ENCODE assay signal across 11 cellular contexts in genomic region chr2:226837787-226838603, GRCh38. TPM values are rescaled to one million over a fixed set of nuclear protein-coding genes. Genes with fewer than 3 reads are reported as not detected.
DNase-seq lines count a peak whose midpoint lies in the region; ATAC-seq and TF ChIP-seq lines count a peak whose summit lies in the region.
"Had no signal": no experiment of that assay in that cellular context is flagged by ENCODE, and none has a peak within 500 bp of the region (broad histone marks: within the 10 kb centered on the region; RNA-seq: fewer than 3 reads in every experiment).

No MANE protein-coding gene starts in this region.

- CTCF ChIA-PET in mammary epithelial cell (lab: Charles Lee; ENCODE audit: low non-redundant PET) = no interaction called here

- peak overlapping the region; percentile 99 for H3K27ac Mint-ChIP-seq in stimulated activated naive CD8-positive, alpha-beta T cell treated with anti-CD3 and anti-CD28 coated beads, Interleukin-15, amount 100 ng/mL, for 72 hours

- peaks cover 21% of the 10 kb centered on the region for H3K79me2 ChIP-seq in mammary epithelial cell (ENCODE audit: insufficient read depth, low read length)

- H3K36me3 ChIP-seq in mammary epithelial cell (ENCODE audit: insufficient read depth, low read length) (no peaks in the 10 kb centered on the region), vagina (no peaks in the 10 kb centered on the region)
- H3K36me3 ChIP-seq: HAP-1, neutrophil had no signal

- WGBS in mammary epithelial cell (ENCODE audit: low coverage, missing lambda C conversion rate) = 82% methylated on average over 12 of the region's 12 CpGs

- H3K4me3 Mint-ChIP-seq in activated T-cell treated with anti-CD3 and anti-CD28 coated beads, Interleukin-2, amount 50 U/mL, for 4 hours = peak overlapping the region; percentile 93
- peak overlapping the region; percentile 92 to 93 for H3K4me3 Mint-ChIP-seq in stimulated activated naive CD8-positive, alpha-beta T cell treated with anti-CD3 and anti-CD28 coated beads, Interleukin-15, amount 100 ng/mL, for 72 hours

- no peaks in the 10 kb centered on the region for H3K27me3 ChIP-seq in mammary epithelial cell (ENCODE audit: insufficient read depth, low read length)
- H3K27me3 ChIP-seq in vagina = no peaks in the 10 kb centered on the region
- H3K27me3 ChIP-seq: dorsolateral prefrontal cortex, neutrophil had no signal

- DNase-seq in activated T-cell treated with anti-CD3 and anti-CD28 coated beads, Interleukin-2, amount 50 U/mL, for 4 hours = no peak
- DNase-seq in activated T-cell treated with anti-CD3 and anti-CD28 coated beads for 4 hours (no peak), OCI-M1 (lab: John Stamatoyannopoulos, UW) (peak; percentile 84), mammary epithelial cell (no peak), vagina (ENCODE audit: extremely low spot score in 2 of 2) (no peak), NCI-H524 (lab: John Stamatoyannopoulos, UW) (no peak), NCI-H748 (lab: John Stamatoyannopoulos, UW; ENCODE audit: unreplicated experiment) (no peak)
- no peak for DNase-seq in stimulated activated naive CD8-positive, alpha-beta T cell treated with anti-CD3 and anti-CD28 coated beads, Interleukin-15, amount 100 ng/mL, for 72 hours
- DNase-seq: dorsolateral prefrontal cortex had no signal

- peaks cover 3% of the 10 kb centered on the region for H3K9me3 ChIP-seq in mammary epithelial cell (replicated peaks; ENCODE audit: insufficient read depth, low read length)
- H3K9me3 ChIP-seq in vagina = no peaks in the 10 kb centered on the region
- H3K9me3 ChIP-seq: HAP-1, neutrophil had no signal

- H4K20me1 ChIP-seq in mammary epithelial cell (ENCODE audit: insufficient read depth, low read length) = no peaks in the 10 kb centered on the region

- H3K36me3 Mint-ChIP-seq in activated T-cell treated with anti-CD3 and anti-CD28 coated beads, Interleukin-2, amount 50 U/mL, for 4 hours (ENCODE audit: insufficient read depth) = peaks cover 24% of the 10 kb centered on the region

- no peak overlapping the region for H3K9ac ChIP-seq in mammary epithelial cell (ENCODE audit: insufficient read depth, low read length)

- TF ChIP-seq POLR2A in vagina (IDR thresholded peaks at IDR 0.05) = no peak

- H3K27ac ChIP-seq in mammary epithelial cell (ENCODE audit: insufficient read depth, low read depth, low read length) (peak overlapping the region; percentile 15), vagina (no peak overlapping the region)
- H3K27ac ChIP-seq: dorsolateral prefrontal cortex had no signal

- H3K4me2 ChIP-seq in mammary epithelial cell (ENCODE audit: insufficient read depth, low read depth, low read length) = no peak overlapping the region

- H3K4me1 Mint-ChIP-seq in activated T-cell treated with anti-CD3 and anti-CD28 coated beads, Interleukin-2, amount 50 U/mL, for 4 hours (ENCODE audit: low read depth) = peaks cover 67% of the 10 kb centered on the region
- peaks cover 63% of the 10 kb centered on the region for H3K4me1 Mint-ChIP-seq in stimulated activated naive CD8-positive, alpha-beta T cell treated with anti-CD3 and anti-CD28 coated beads, Interleukin-15, amount 100 ng/mL, for 72 hours

- TF ChIP-seq CTCF in mammary epithelial cell (conservative IDR thresholded peaks at IDR 0.05 in 1 of 2, IDR thresholded peaks at IDR 0.05 in 1 of 2; ENCODE audit: extremely low read depth in 1 of 2, insufficient read depth in 1 of 2, low read depth in 1 of 2, low read length in 2 of 2) (no peak), vagina (IDR thresholded peaks at IDR 0.05) (no peak)

- H3K9me3 Mint-ChIP-seq in activated T-cell treated with anti-CD3 and anti-CD28 coated beads, Interleukin-2, amount 50 U/mL, for 4 hours = no peaks in the 10 kb centered on the region
- peaks cover 0 to 5% of the 10 kb centered on the region in 2 donors for H3K9me3 Mint-ChIP-seq in stimulated activated naive CD8-positive, alpha-beta T cell treated with anti-CD3 and anti-CD28 coated beads, Interleukin-15, amount 100 ng/mL, for 72 hours

- ATAC-seq in activated T-cell treated with anti-CD3 and anti-CD28 coated beads, Interleukin-2, amount 50 U/mL, for 4 hours = no peak
- ATAC-seq in stimulated activated naive CD8-positive, alpha-beta T cell treated with anti-CD3 and anti-CD28 coated beads, Interleukin-15, amount 100 ng/mL, for 72 hours = no peak

- intact Hi-C loops in mammary epithelial cell (cut with micrococcal nuclease) (loop anchor here (2.0 to 5.0 kb wide), 2 partner anchors 79 to 147 kb away; no protein-coding TSS in a partner anchor), vagina (cut with DNase I) (no loop called here)

- H3K4me1 ChIP-seq in mammary epithelial cell (ENCODE audit: insufficient read depth, low read length) (peaks cover 17% of the 10 kb centered on the region), vagina (peaks cover 26% of the 10 kb centered on the region)
- H3K4me1 ChIP-seq: HAP-1 had no signal

- in situ Hi-C loops in mammary epithelial cell (cut with MboI; ENCODE audit: low sequenced_read_pairs in 2 of 2) = no loop called here

- no TSS peak for BruUV-seq in mammary epithelial cell (replicated peaks; lab: Mats Ljungman, UMichigan)

- no peaks in the 10 kb centered on the region for H3K27me3 Mint-ChIP-seq in activated T-cell treated with anti-CD3 and anti-CD28 coated beads, Interleukin-2, amount 50 U/mL, for 4 hours (ENCODE audit: low read depth)
- H3K27me3 Mint-ChIP-seq in stimulated activated naive CD8-positive, alpha-beta T cell treated with anti-CD3 and anti-CD28 coated beads, Interleukin-15, amount 100 ng/mL, for 72 hours = no peaks in the 10 kb centered on the region

- dilution Hi-C loops in mammary epithelial cell (cut with HindIII; ENCODE audit: low sequenced_read_pairs) = no loop called here

- H3K4me3 ChIP-seq in mammary epithelial cell (replicated peaks in 1 of 3; ENCODE audit: insufficient read depth in 1 of 3, low read depth in 2 of 3, low read length in 3 of 3) = no peak overlapping the region
- H3K4me3 ChIP-seq in vagina = no peak overlapping the region
- H3K4me3 ChIP-seq: HAP-1 had no signal

- H2AFZ ChIP-seq in mammary epithelial cell (ENCODE audit: low read depth, low read length) = no peak overlapping the region

RNA-seq across cellular contexts. Expression of gene RHBDD1, which starts 2.1 kb away (rescaled TPM):
- total RNA-seq in activated T-cell treated with anti-CD3 and anti-CD28 coated beads, Interleukin-2, amount 50 U/mL, for 4 hours = 10 to 100 TPM; 37.9 to 40.0 (median 38.7) TPM
- total RNA-seq in mammary epithelial cell (10 to 100 TPM; 43.3 to 52.1 TPM), vagina (27.3 TPM)
- 12.1 TPM for polyA plus RNA-seq in mammary epithelial cell
- polyA minus RNA-seq in mammary epithelial cell = 63.2 TPM

RNA-seq across cellular contexts. Expression of gene IRS1, which starts 38.4 kb away (rescaled TPM):
- total RNA-seq in activated T-cell treated with anti-CD3 and anti-CD28 coated beads, Interleukin-2, amount 50 U/mL, for 4 hours = 1 to 10 TPM; 3.9 to 4.6 (median 4.6) TPM
- total RNA-seq in mammary epithelial cell (10 to 100 TPM; 25.8 to 36.2 TPM), vagina (16.9 TPM)
- 27.6 TPM for polyA plus RNA-seq in mammary epithelial cell
- 45.6 TPM for polyA minus RNA-seq in mammary epithelial cell
